In genomic region chr2:213016166-213016983, GRCh38 we compare ENCODE assay signal across 17 cellular contexts.
DNase-seq lines count a peak whose midpoint lies in the region; ATAC-seq and TF ChIP-seq lines count a peak whose summit lies in the region.
"Had no signal": no experiment of that assay in that cellular context is flagged by ENCODE, and none has a peak within 500 bp of the region (broad histone marks: within the 10 kb centered on the region; RNA-seq: fewer than 3 reads in every experiment).

No MANE protein-coding gene starts in this region.

- no peaks in the 10 kb centered on the region for H3K27me3 ChIP-seq in GM06990 (replicated peaks; ENCODE audit: control insufficient read depth, insufficient read depth, low read length)

- H3K27ac Mint-ChIP-seq in T-cell = no peak overlapping the region
- H3K27ac Mint-ChIP-seq: activated naive CD4-positive, alpha-beta T cell treated with anti-CD3 and anti-CD28 coated beads for 36 hours; nephron; WTC11 had no signal

- ATAC-seq in GM19324 (IDR thresholded peaks at IDR 0.05; ENCODE audit: low FRiP score, unreplicated experiment) (peak; percentile 24), HG02870 (IDR thresholded peaks at IDR 0.05; ENCODE audit: unreplicated experiment) (peak; percentile 20), T-cell (replicated peaks in 1 of 4) (peak in 1 of 4 experiments; percentile 16)
- ATAC-seq: K562, WTC11 had no signal

- H3K36me3 ChIP-seq in GM06990 (ENCODE audit: control insufficient read depth, insufficient read depth, low read length) = peaks cover 5% of the 10 kb centered on the region
- H3K36me3 ChIP-seq: HAP-1 had no signal

- no peaks in the 10 kb centered on the region for H3K9me3 Mint-ChIP-seq in T-cell
- H3K9me3 Mint-ChIP-seq: activated naive CD4-positive, alpha-beta T cell treated with anti-CD3 and anti-CD28 coated beads for 36 hours; nephron; WTC11 had no signal

- DNase-seq in GM06990 (ENCODE audit: extremely low read depth, insufficient read length) (no peak), T-cell (no peak), HPDE6-E6E7 (ENCODE audit: extremely low spot score) (no peak), NCI-H2227 treated with DMSO at 0.1 percent for 48 hours (lab: John Stamatoyannopoulos, UW) (no peak), GM19238 (ENCODE audit: insufficient read length, low spot score) (no peak), COR-L47 (lab: John Stamatoyannopoulos, UW) (no peak)
- DNase-seq: GF-D8, kidney glomerular epithelial cell, NCI-H2171 treated with DMSO at 0.1 percent for 48 hours had no signal

- peak overlapping the region; percentile 80 for H3K4me3 ChIP-seq in GM06990 (replicated peaks; ENCODE audit: low read depth, low read length)
- H3K4me3 ChIP-seq: HAP-1, K562, skin epidermis had no signal

- POLR2A ChIA-PET in T-cell (lab: Charles Lee) = no interaction called here

- CTCF ChIA-PET in T-cell (lab: Charles Lee) = no interaction called here

- peaks cover 0 to 24% (median 15%) of the 10 kb centered on the region in 3 donors for H3K4me1 Mint-ChIP-seq in T-cell
- H3K4me1 Mint-ChIP-seq: nephron, WTC11 had no signal

- peak overlapping the region in 2 of 3 donors; percentile 7 to 23 for H3K4me3 Mint-ChIP-seq in T-cell
- H3K4me3 Mint-ChIP-seq: activated naive CD4-positive, alpha-beta T cell treated with anti-CD3 and anti-CD28 coated beads for 36 hours; nephron; WTC11 had no signal

- peaks cover 5% of the 10 kb centered on the region for H3K36me3 Mint-ChIP-seq in T-cell
- H3K36me3 Mint-ChIP-seq: WTC11 had no signal

- no peaks in the 10 kb centered on the region for H3K27me3 Mint-ChIP-seq in T-cell

- no peak for TF ChIP-seq CTCF in GM06990 (IDR thresholded peaks at IDR 0.05; ENCODE audit: insufficient read depth, low read length, poor library complexity, severe bottlenecking)
